ENCODE assay signal across 11 cellular contexts in the genomic region with DNA sequence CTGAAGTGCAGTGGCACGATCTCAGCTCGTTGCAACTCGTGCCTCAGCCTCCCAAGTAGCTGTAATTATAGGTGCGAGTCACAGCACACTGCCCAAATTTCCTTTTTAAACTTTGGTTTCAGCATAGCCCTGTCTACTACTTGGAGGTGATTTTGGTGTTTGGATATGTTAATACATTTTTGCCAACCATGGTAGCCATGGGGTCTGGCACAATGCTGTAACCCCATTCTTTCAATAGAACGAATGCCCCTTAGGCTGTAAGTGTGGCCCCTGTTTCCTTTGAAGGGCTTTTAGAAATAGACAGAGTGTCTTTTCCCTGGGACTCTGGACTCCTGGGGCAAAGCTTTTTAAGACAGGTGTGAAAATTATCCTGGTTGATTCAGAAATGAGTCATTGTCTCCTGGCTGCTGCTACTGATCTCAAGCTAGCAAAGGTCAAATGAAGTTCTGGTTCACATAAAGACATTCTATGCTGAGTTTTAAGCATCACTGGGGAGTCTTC.
A peak's percentile ranks its signal among the peaks of the same experiment; 100 is the strongest.
DNase-seq lines count a peak whose midpoint lies in the region; ATAC-seq and TF ChIP-seq lines count a peak whose summit lies in the region.
"Had no signal": no experiment of that assay in that cellular context is flagged by ENCODE, and none has a peak within 500 bp of the region (broad histone marks: within the 10 kb centered on the region; RNA-seq: fewer than 3 reads in every experiment).

No MANE protein-coding gene starts in this region.

- TF ChIP-seq CTCF in fibroblast of mammary gland (conservative IDR thresholded peaks at IDR 0.05; ENCODE audit: control insufficient read depth, insufficient read depth, low read depth, low read length), result no peak
- no peak for TF ChIP-seq CTCF in suprapubic skin (IDR thresholded peaks at IDR 0.05)

- peak; percentile 9 for DNase-seq in ACHN
- DNase-seq in RPMI7951 (ENCODE audit: low read depth), result peak; percentile 89
- DNase-seq in fibroblast of mammary gland (ENCODE audit: low read depth), result peak; percentile 82
- no peak for DNase-seq in suprapubic skin (ENCODE audit: low spot score in 2 of 2)
- DNase-seq in CD8-positive, alpha-beta memory T cell, result no peak
- DNase-seq in activated CD4-positive, CD25-positive, alpha-beta regulatory T cell (lab: John Stamatoyannopoulos, UW), result no peak
- DNase-seq: heart right ventricle; NK-92 treated with Interleukin-12 subunit alpha and Interleukin-12 subunit beta, amount 100 ng/mL, for 24 hours; stomach had no signal

- in situ Hi-C loops in ACHN (cut with HindIII; ENCODE audit: low pct_ligation_motif_present, low pct_unique_long_range_greater_than_20kb, low sequenced_read_pairs), result no loop called here

- peaks cover 5 to 20% of the 10 kb centered on the region in 2 donors for H3K27me3 Mint-ChIP-seq in CD8-positive, alpha-beta memory T cell

- H3K27ac Mint-ChIP-seq in CD8-positive, alpha-beta memory T cell, result no peak overlapping the region

- 57% methylated on average over 5 of the region's 5 CpGs for WGBS in suprapubic skin

- H3K4me3 Mint-ChIP-seq in CD8-positive, alpha-beta memory T cell, result no peak overlapping the region

- H3K36me3 ChIP-seq in suprapubic skin, result no peaks in the 10 kb centered on the region
- no peaks in the 10 kb centered on the region for H3K36me3 ChIP-seq in CD8-positive, alpha-beta memory T cell (ENCODE audit: insufficient read depth, low read length)
- H3K36me3 ChIP-seq: heart right ventricle, stomach had no signal

- no peaks in the 10 kb centered on the region for H3K4me1 Mint-ChIP-seq in CD8-positive, alpha-beta memory T cell

- H3K9me3 Mint-ChIP-seq in CD8-positive, alpha-beta memory T cell, result peaks cover 0 to 1% (median 0%) of the 10 kb centered on the region in 5 donors

- TF ChIP-seq POLR2A in suprapubic skin (IDR thresholded peaks at IDR 0.05), result no peak

- no peak for TF ChIP-seq EP300 in suprapubic skin (IDR thresholded peaks at IDR 0.05)

- no peak overlapping the region for H3K27ac ChIP-seq in suprapubic skin
- H3K27ac ChIP-seq in CD8-positive, alpha-beta memory T cell (ENCODE audit: low read depth, low read length), result no peak overlapping the region
- H3K27ac ChIP-seq: stomach had no signal

- no peaks in the 10 kb centered on the region for H3K9me3 ChIP-seq in suprapubic skin
- no peaks in the 10 kb centered on the region for H3K9me3 ChIP-seq in CD8-positive, alpha-beta memory T cell (ENCODE audit: low read length)
- H3K9me3 ChIP-seq: heart right ventricle, stomach had no signal

- ATAC-seq in GM21825 (IDR thresholded peaks at IDR 0.05; ENCODE audit: unreplicated experiment) (peak; percentile 9), HG02798 (IDR thresholded peaks at IDR 0.05; ENCODE audit: poor library complexity, unreplicated experiment) (no peak)

- CTCF ChIA-PET in CD8-positive, alpha-beta memory T cell (lab: Charles Lee), result interaction anchor here (2.6 kb wide), 1 partner anchor 10 kb away, joined by 7 read pairs; no protein-coding TSS in a partner anchor

- POLR2A ChIA-PET in CD8-positive, alpha-beta memory T cell (lab: Charles Lee), result no interaction called here

- H3K4me1 ChIP-seq in suprapubic skin, result peaks cover 10% of the 10 kb centered on the region
- H3K4me1 ChIP-seq in CD8-positive, alpha-beta memory T cell (ENCODE audit: insufficient read depth, low read length), result no peaks in the 10 kb centered on the region

- peaks cover 0 to 3% (median 2%) of the 10 kb centered on the region in 3 donors for H3K36me3 Mint-ChIP-seq in CD8-positive, alpha-beta memory T cell

- no peaks in the 10 kb centered on the region for H3K27me3 ChIP-seq in suprapubic skin
- H3K27me3 ChIP-seq in CD8-positive, alpha-beta memory T cell (ENCODE audit: insufficient read depth, low read length, poor library complexity, severe bottlenecking), result no peaks in the 10 kb centered on the region
- H3K27me3 ChIP-seq: heart right ventricle, stomach had no signal

- H3K4me3 ChIP-seq in fibroblast of mammary gland (ENCODE audit: control insufficient read depth, low read depth, low read length) (no peak overlapping the region), suprapubic skin (no peak overlapping the region)
- H3K4me3 ChIP-seq in CD8-positive, alpha-beta memory T cell (ENCODE audit: low read length), result no peak overlapping the region
- H3K4me3 ChIP-seq: heart right ventricle, stomach had no signal

Comparison
In these comparisons a context has a peak if more than half of its experiments do, and no peak if none do; other contexts are left out.
1. DNase-seq: peak in ACHN (single experiment), RPMI7951 (single experiment) and fibroblast of mammary gland (single experiment); none in suprapubic skin (0 of 2), CD8-positive, alpha-beta memory T cell (0 of 5) and activated CD4-positive, CD25-positive, alpha-beta regulatory T cell (0 of 4).